In the genomic region with DNA sequence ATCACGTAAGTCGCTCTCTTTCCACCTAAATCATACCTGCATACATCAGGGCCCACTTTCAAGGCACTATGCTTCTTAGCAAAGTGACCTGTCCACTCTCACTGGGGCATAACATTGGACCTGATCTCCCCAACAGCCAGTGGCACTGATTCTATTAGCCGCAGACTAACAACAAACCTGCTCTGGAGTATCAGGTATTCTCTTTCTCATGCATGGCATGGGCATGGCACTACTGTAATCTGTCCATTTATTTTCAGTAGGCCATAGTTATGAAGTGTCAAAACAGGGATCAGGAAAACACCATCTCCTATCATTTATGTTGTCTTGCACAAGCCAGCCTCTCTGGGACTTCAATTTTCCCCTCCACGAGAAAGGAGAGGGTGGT, we compare ENCODE assay signal across 6 cellular contexts. TPM values are rescaled to one million over a fixed set of nuclear protein-coding genes. Genes with fewer than 3 reads are reported as not detected.
"Had no signal": no experiment of that assay in that cellular context is flagged by ENCODE, and none has a peak within 500 bp of the region (broad histone marks: within the 10 kb centered on the region; RNA-seq: fewer than 3 reads in every experiment).

No MANE protein-coding gene starts in this region.

- H3K36me3 ChIP-seq: breast epithelium, SJSA1 had no signal

- H3K9me3 ChIP-seq: breast epithelium, SJSA1 had no signal

- H3K27ac ChIP-seq: breast epithelium, SJSA1 had no signal

- H3K4me1 ChIP-seq: breast epithelium had no signal

- H3K4me3 ChIP-seq: SJSA1 had no signal

- H3K27me3 ChIP-seq: breast epithelium, SJSA1 had no signal

RNA-seq across cellular contexts. Expression of a gene that starts 8.5 kb away (rescaled TPM):
- total RNA-seq: activated CD8-positive, alpha-beta T cell treated with anti-CD3 and anti-CD28 coated beads, Interleukin-2, amount 10 ng/mL, durations not matched to agents 7 days and 5 days; activated naive CD8-positive, alpha-beta T cell treated with anti-CD3 and anti-CD28 coated beads, Interleukin-2, amount 10 ng/mL, durations not matched to agents 7 days and 5 days; aorta; breast epithelium; SJSA1; T-helper 1 cell treated with Interleukin-12 subunit alpha and Interleukin-12 subunit beta and Interleukin-4 antibody, amounts not matched to agents 30 ng/mL and 1 ng/mL, for 36 hours had no signal

RNA-seq across cellular contexts. Expression of a gene that starts 16.5 kb away (rescaled TPM):
- total RNA-seq: activated CD8-positive, alpha-beta T cell treated with anti-CD3 and anti-CD28 coated beads, Interleukin-2, amount 10 ng/mL, durations not matched to agents 7 days and 5 days; activated naive CD8-positive, alpha-beta T cell treated with anti-CD3 and anti-CD28 coated beads, Interleukin-2, amount 10 ng/mL, durations not matched to agents 7 days and 5 days; SJSA1; T-helper 1 cell treated with Interleukin-12 subunit alpha and Interleukin-12 subunit beta and Interleukin-4 antibody, amounts not matched to agents 30 ng/mL and 1 ng/mL, for 36 hours had no signal

RNA-seq across cellular contexts. Expression of a gene that starts 50.6 kb away (rescaled TPM):
- total RNA-seq: activated CD8-positive, alpha-beta T cell treated with anti-CD3 and anti-CD28 coated beads, Interleukin-2, amount 10 ng/mL, durations not matched to agents 7 days and 5 days; activated naive CD8-positive, alpha-beta T cell treated with anti-CD3 and anti-CD28 coated beads, Interleukin-2, amount 10 ng/mL, durations not matched to agents 7 days and 5 days; T-helper 1 cell treated with Interleukin-12 subunit alpha and Interleukin-12 subunit beta and Interleukin-4 antibody, amounts not matched to agents 30 ng/mL and 1 ng/mL, for 36 hours had no signal
